ENCODE assay signal across 21 cellular contexts in genomic region chr18:12023375-12023774, GRCh38. TPM values are rescaled to one million over a fixed set of nuclear protein-coding genes. Genes with fewer than 3 reads are reported as not detected.
DNase-seq lines count a peak whose midpoint lies in the region; ATAC-seq and TF ChIP-seq lines count a peak whose summit lies in the region.
"Had no signal": no experiment of that assay in that cellular context is flagged by ENCODE, and none has a peak within 500 bp of the region (broad histone marks: within the 10 kb centered on the region; RNA-seq: fewer than 3 reads in every experiment).

No MANE protein-coding gene starts in this region.

- H3K4me1 Mint-ChIP-seq in activated naive CD4-positive, alpha-beta T cell treated with anti-CD3 and anti-CD28 coated beads, Interleukin-2, amount 50 U/mL, for 24 hours: peaks cover 6% of the 10 kb centered on the region
- H3K4me1 Mint-ChIP-seq in activated naive CD4-positive, alpha-beta T cell treated with anti-CD3 and anti-CD28 coated beads for 36 hours (ENCODE audit: low read depth): no peaks in the 10 kb centered on the region
- no peaks in the 10 kb centered on the region for H3K4me1 Mint-ChIP-seq in osteocyte (ENCODE audit: unreplicated experiment)
- H3K4me1 Mint-ChIP-seq: CD4-positive, alpha-beta memory T cell had no signal

- peaks cover 0 to 14% of the 10 kb centered on the region in 2 donors for H3K4me1 ChIP-seq in esophagus (ENCODE audit: control insufficient read depth in 2 of 2, insufficient read depth in 2 of 2, low read length in 1 of 2)
- peaks cover 4% of the 10 kb centered on the region for H3K4me1 ChIP-seq in mucosa of descending colon (ENCODE audit: low read depth)
- H3K4me1 ChIP-seq in vagina: peaks cover 30% of the 10 kb centered on the region
- H3K4me1 ChIP-seq: Caco-2 had no signal

- peaks cover 0 to 2% of the 10 kb centered on the region in 2 donors for H3K36me3 ChIP-seq in esophagus (ENCODE audit: control insufficient read depth in 2 of 2, insufficient read depth in 2 of 2, low read length in 1 of 2)
- no peaks in the 10 kb centered on the region for H3K36me3 ChIP-seq in mucosa of descending colon (ENCODE audit: low read depth)
- H3K36me3 ChIP-seq in vagina: peaks cover 0 to 16% of the 10 kb centered on the region in 2 donors

- H3K36me3 Mint-ChIP-seq in activated naive CD4-positive, alpha-beta T cell treated with anti-CD3 and anti-CD28 coated beads, Interleukin-2, amount 50 U/mL, for 24 hours: peaks cover 2% of the 10 kb centered on the region
- peaks cover 5% of the 10 kb centered on the region for H3K36me3 Mint-ChIP-seq in activated naive CD4-positive, alpha-beta T cell treated with anti-CD3 and anti-CD28 coated beads for 36 hours (ENCODE audit: low read depth)
- H3K36me3 Mint-ChIP-seq in osteocyte (ENCODE audit: unreplicated experiment): peaks cover 2% of the 10 kb centered on the region

- H3K9me3 ChIP-seq in esophagus (ENCODE audit: control insufficient read depth in 2 of 2, insufficient read depth in 1 of 2, low read depth in 1 of 2, low read length in 1 of 2) (no peaks in the 10 kb centered on the region), mucosa of descending colon (no peaks in the 10 kb centered on the region), vagina (no peaks in the 10 kb centered on the region)
- H3K9me3 ChIP-seq: BLaER1 treated with 17β-estradiol and CSF1 and Interleukin-3, amounts not matched to agents 10 nM and 100 nM; Caco-2 had no signal

- no peak for TF ChIP-seq CTCF in mucosa of descending colon (IDR thresholded peaks at IDR 0.05)
- TF ChIP-seq CTCF in vagina (IDR thresholded peaks at IDR 0.05): no peak
- TF ChIP-seq CTCF in osteocyte (IDR thresholded peaks at IDR 0.05): no peak

- no peak overlapping the region for H3K4me3 Mint-ChIP-seq in activated naive CD4-positive, alpha-beta T cell treated with anti-CD3 and anti-CD28 coated beads, Interleukin-2, amount 50 U/mL, for 24 hours
- no peak overlapping the region for H3K4me3 Mint-ChIP-seq in activated naive CD4-positive, alpha-beta T cell treated with anti-CD3 and anti-CD28 coated beads for 36 hours
- no peak overlapping the region for H3K4me3 Mint-ChIP-seq in osteocyte (ENCODE audit: unreplicated experiment)
- H3K4me3 Mint-ChIP-seq: CD4-positive, alpha-beta memory T cell had no signal

- H3K9me3 Mint-ChIP-seq in activated naive CD4-positive, alpha-beta T cell treated with anti-CD3 and anti-CD28 coated beads, Interleukin-2, amount 50 U/mL, for 24 hours: no peaks in the 10 kb centered on the region
- no peaks in the 10 kb centered on the region for H3K9me3 Mint-ChIP-seq in activated naive CD4-positive, alpha-beta T cell treated with anti-CD3 and anti-CD28 coated beads for 36 hours
- H3K9me3 Mint-ChIP-seq in osteocyte (ENCODE audit: unreplicated experiment): no peaks in the 10 kb centered on the region
- H3K9me3 Mint-ChIP-seq: CD4-positive, alpha-beta memory T cell had no signal

- intact Hi-C loops in activated naive CD4-positive, alpha-beta T cell treated with anti-CD3 and anti-CD28 coated beads for 36 hours (cut with micrococcal nuclease): no loop called here
- intact Hi-C loops in mucosa of descending colon (cut with DNase I, micrococcal nuclease): no loop called here
- intact Hi-C loops in vagina (cut with DNase I): no loop called here

- DNase-seq in activated naive CD4-positive, alpha-beta T cell treated with anti-CD3 and anti-CD28 coated beads for 36 hours: no peak
- DNase-seq in mucosa of descending colon (no peak), vagina (ENCODE audit: extremely low spot score in 2 of 2) (no peak), osteocyte (ENCODE audit: extremely low spot score, unreplicated experiment) (no peak), SIG-M5 (lab: John Stamatoyannopoulos, UW) (no peak)
- DNase-seq: ACHN; Caco-2; CD4-positive, alpha-beta memory T cell; DMS 273 treated with DMSO at 0.1 percent for 48 hours; DMS79 treated with DMSO at 0.1 percent for 48 hours; Karpas-422; NCI-H1694; NCI-H2081; NCI-H2171; NCI-H524 treated with DMSO at 0.1 percent for 48 hours; Right ventricle myocardium superior had no signal

- H3K27ac Mint-ChIP-seq in activated naive CD4-positive, alpha-beta T cell treated with anti-CD3 and anti-CD28 coated beads, Interleukin-2, amount 50 U/mL, for 24 hours: peak overlapping the region; percentile 8
- H3K27ac Mint-ChIP-seq in activated naive CD4-positive, alpha-beta T cell treated with anti-CD3 and anti-CD28 coated beads for 36 hours: no peak overlapping the region
- H3K27ac Mint-ChIP-seq in osteocyte (ENCODE audit: unreplicated experiment): no peak overlapping the region
- H3K27ac Mint-ChIP-seq: CD4-positive, alpha-beta memory T cell had no signal

- H3K27ac ChIP-seq in esophagus (ENCODE audit: low read depth in 2 of 2, low read length in 1 of 2) (peak overlapping the region; percentile 80 to 93), vagina (peak overlapping the region; percentile 18)
- H3K27ac ChIP-seq: 22Rv1; BLaER1 treated with 17β-estradiol and CSF1 and Interleukin-3, amounts not matched to agents 10 nM and 100 nM had no signal

- 55 to 64% methylated on average over 3 of the region's 3 CpGs for WGBS in esophagus, 2 donors

- no peaks in the 10 kb centered on the region for H3K27me3 Mint-ChIP-seq in activated naive CD4-positive, alpha-beta T cell treated with anti-CD3 and anti-CD28 coated beads, Interleukin-2, amount 50 U/mL, for 24 hours
- H3K27me3 Mint-ChIP-seq in activated naive CD4-positive, alpha-beta T cell treated with anti-CD3 and anti-CD28 coated beads for 36 hours (ENCODE audit: low read depth): no peaks in the 10 kb centered on the region
- H3K27me3 Mint-ChIP-seq in osteocyte (ENCODE audit: unreplicated experiment): no peaks in the 10 kb centered on the region
- H3K27me3 Mint-ChIP-seq: CD4-positive, alpha-beta memory T cell had no signal

- CTCF ChIA-PET in activated naive CD4-positive, alpha-beta T cell treated with anti-CD3 and anti-CD28 coated beads for 36 hours (lab: Charles Lee): no interaction called here

- ATAC-seq in mucosa of descending colon (peak; percentile 75), HG03039 (IDR thresholded peaks at IDR 0.05; ENCODE audit: unreplicated experiment) (no peak)

- H3K27me3 ChIP-seq in esophagus (ENCODE audit: control insufficient read depth in 1 of 2, insufficient read depth in 2 of 2, low read length in 2 of 2) (no peaks in the 10 kb centered on the region), vagina (no peaks in the 10 kb centered on the region)
- H3K27me3 ChIP-seq: BLaER1 treated with 17β-estradiol and CSF1 and Interleukin-3, amounts not matched to agents 10 nM and 100 nM had no signal

- H3K4me3 ChIP-seq in esophagus (ENCODE audit: low read depth in 1 of 2, low read length in 2 of 2) (no peak overlapping the region), mucosa of descending colon (no peak overlapping the region), vagina (no peak overlapping the region)
- H3K4me3 ChIP-seq: BLaER1 treated with 17β-estradiol and CSF1 and Interleukin-3, amounts not matched to agents 10 nM and 100 nM had no signal

- TF ChIP-seq POLR2A in vagina (IDR thresholded peaks at IDR 0.05): no peak

RNA-seq across cellular contexts. Expression of gene IMPA2, which starts 42.1 kb away (rescaled TPM):
- total RNA-seq in activated naive CD4-positive, alpha-beta T cell treated with anti-CD3 and anti-CD28 coated beads for 36 hours: 10 to 100 TPM; 23.6 to 28.9 TPM
- polyA plus RNA-seq in esophagus: 100 to 1,000 TPM in 1 of 2 donors, 10 to 100 TPM in 1; 79.1 to 142 TPM
- total RNA-seq in mucosa of descending colon (100 to 1,000 TPM in 2 of 3 donors, 10 to 100 TPM in 1; 58.0 to 152 (median 117) TPM), vagina (128 TPM), osteocyte (9.0 and 9.2 TPM in 2 replicates)
